In the genomic region with DNA sequence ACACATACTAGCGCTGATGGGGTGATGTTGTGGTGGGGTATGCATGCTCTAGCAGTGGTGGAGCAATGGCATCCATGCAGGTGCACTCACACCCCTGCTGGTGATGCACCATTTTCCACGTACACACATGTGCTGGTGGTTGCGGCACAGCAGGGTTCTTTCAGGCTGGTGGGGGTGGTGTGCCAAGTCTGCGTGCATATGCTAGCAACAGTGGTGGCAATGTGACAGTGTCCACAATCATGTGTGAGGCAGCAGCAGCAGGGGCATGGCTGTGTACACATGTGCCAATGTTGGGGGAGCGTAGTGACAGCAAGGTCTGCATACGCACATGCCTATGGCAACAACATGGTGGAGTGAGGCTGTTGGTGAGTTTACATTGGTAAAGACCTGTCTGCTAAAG, we compare ENCODE assay signal across 17 cellular contexts.
DNase-seq lines count a peak whose midpoint lies in the region; ATAC-seq and TF ChIP-seq lines count a peak whose summit lies in the region.
"Had no signal": no experiment of that assay in that cellular context is flagged by ENCODE, and none has a peak within 500 bp of the region (broad histone marks: within the 10 kb centered on the region; RNA-seq: fewer than 3 reads in every experiment).

No MANE protein-coding gene starts in this region.

- H3K27ac ChIP-seq in RWPE2 (ENCODE audit: poor library complexity, severe bottlenecking) (no peak overlapping the region), aorta (ENCODE audit: low read depth in 1 of 2, low read length in 2 of 2) (no peak overlapping the region)

- peaks cover 8% of the 10 kb centered on the region for H3K27me3 Mint-ChIP-seq in chondrocyte (ENCODE audit: low read depth)
- H3K27me3 Mint-ChIP-seq: CD4-positive, CD25-positive, alpha-beta regulatory T cell; CD8-positive, alpha-beta memory T cell; IgD-negative memory B cell had no signal

- H3K4me1 Mint-ChIP-seq in chondrocyte (ENCODE audit: low read depth), result no peaks in the 10 kb centered on the region
- H3K4me1 Mint-ChIP-seq: CD4-positive, CD25-positive, alpha-beta regulatory T cell; CD8-positive, alpha-beta memory T cell; H9; IgD-negative memory B cell had no signal

- H3K4me3 ChIP-seq in RWPE2 (ENCODE audit: severe bottlenecking) (no peak overlapping the region), aorta (ENCODE audit: low read length in 2 of 2) (no peak overlapping the region), foreskin fibroblast (ENCODE audit: low read depth in 1 of 2, low read length in 2 of 2) (no peak overlapping the region)

- DNase-seq in RWPE2 (ENCODE audit: low spot score) (peak; percentile 21), chondrocyte (ENCODE audit: low spot score) (peak; percentile 42), mesenteric fat pad (ENCODE audit: low spot score) (peak; percentile 33), aorta (peak in 1 of 2 donors; percentile 56), foreskin fibroblast (no peak)
- DNase-seq: ACHN; BE2C; C1 segment of cervical spinal cord; CD4-positive, CD25-positive, alpha-beta regulatory T cell; CD8-positive, alpha-beta memory T cell; COR-L47; DMS 273 treated with DMSO at 0.1 percent for 48 hours; GOT3; H9 had no signal

- H3K4me3 Mint-ChIP-seq in chondrocyte (ENCODE audit: unreplicated experiment), result no peak overlapping the region
- H3K4me3 Mint-ChIP-seq: CD4-positive, CD25-positive, alpha-beta regulatory T cell; CD8-positive, alpha-beta memory T cell; H9 had no signal

- intact Hi-C loops in aorta (cut with DNase I), result no loop called here

- H3K36me3 ChIP-seq in RWPE2 (ENCODE audit: low read depth), result no peaks in the 10 kb centered on the region
- no peaks in the 10 kb centered on the region for H3K36me3 ChIP-seq in aorta (ENCODE audit: control insufficient read depth in 1 of 2, insufficient read depth in 2 of 2, low read length in 1 of 2)
- H3K36me3 ChIP-seq: BE2C had no signal

- no peaks in the 10 kb centered on the region for H3K36me3 Mint-ChIP-seq in chondrocyte (ENCODE audit: low read depth)
- H3K36me3 Mint-ChIP-seq: CD4-positive, CD25-positive, alpha-beta regulatory T cell; CD8-positive, alpha-beta memory T cell had no signal

- no peak for ATAC-seq in RWPE2 (ENCODE audit: low read depth)
- peak; percentile 26 for ATAC-seq in aorta (ENCODE audit: low FRiP score)
- no peak for ATAC-seq in GM21515 (IDR thresholded peaks at IDR 0.05; ENCODE audit: unreplicated experiment)
- ATAC-seq: HepG2 had no signal

- 91 to 93% methylated on average over 6 of the region's 6 CpGs for WGBS in aorta, 2 donors

- H3K27me3 ChIP-seq in RWPE2 (ENCODE audit: insufficient read depth, poor library complexity, severe bottlenecking) (no peaks in the 10 kb centered on the region), aorta (ENCODE audit: control insufficient read depth in 1 of 2, insufficient read depth in 2 of 2, low read length in 1 of 2) (no peaks in the 10 kb centered on the region)
- H3K27me3 ChIP-seq: BE2C had no signal

- TF ChIP-seq CTCF in RWPE2 (IDR thresholded peaks at IDR 0.05; ENCODE audit: poor library complexity, severe bottlenecking) (no peak), chondrocyte (IDR thresholded peaks at IDR 0.05) (no peak), foreskin fibroblast (IDR thresholded peaks at IDR 0.05; ENCODE audit: low read depth, low read length) (no peak)

- no peaks in the 10 kb centered on the region for H3K4me1 ChIP-seq in RWPE2 (ENCODE audit: insufficient read depth, poor library complexity, severe bottlenecking)
- no peaks in the 10 kb centered on the region for H3K4me1 ChIP-seq in aorta (ENCODE audit: control insufficient read depth in 1 of 2, insufficient read depth in 2 of 2, low read length in 2 of 2)
- H3K4me1 ChIP-seq: BE2C had no signal

- no peak overlapping the region for H3K27ac Mint-ChIP-seq in chondrocyte (ENCODE audit: unreplicated experiment)

- peaks cover 6% of the 10 kb centered on the region for H3K9me3 Mint-ChIP-seq in chondrocyte (ENCODE audit: low read depth)
- H3K9me3 Mint-ChIP-seq: H9 had no signal

- no peaks in the 10 kb centered on the region for H3K9me3 ChIP-seq in RWPE2 (ENCODE audit: severe bottlenecking)
- H3K9me3 ChIP-seq in aorta (ENCODE audit: control insufficient read depth, low read length), result no peaks in the 10 kb centered on the region
- H3K9me3 ChIP-seq: BE2C had no signal

Comparison
In these comparisons a context has a peak if more than half of its experiments do, and no peak if none do; other contexts are left out.
1. DNase-seq: peak in RWPE2 (single experiment), chondrocyte (single experiment) and mesenteric fat pad (single experiment); none in foreskin fibroblast (0 of 2).